In the genomic region with DNA sequence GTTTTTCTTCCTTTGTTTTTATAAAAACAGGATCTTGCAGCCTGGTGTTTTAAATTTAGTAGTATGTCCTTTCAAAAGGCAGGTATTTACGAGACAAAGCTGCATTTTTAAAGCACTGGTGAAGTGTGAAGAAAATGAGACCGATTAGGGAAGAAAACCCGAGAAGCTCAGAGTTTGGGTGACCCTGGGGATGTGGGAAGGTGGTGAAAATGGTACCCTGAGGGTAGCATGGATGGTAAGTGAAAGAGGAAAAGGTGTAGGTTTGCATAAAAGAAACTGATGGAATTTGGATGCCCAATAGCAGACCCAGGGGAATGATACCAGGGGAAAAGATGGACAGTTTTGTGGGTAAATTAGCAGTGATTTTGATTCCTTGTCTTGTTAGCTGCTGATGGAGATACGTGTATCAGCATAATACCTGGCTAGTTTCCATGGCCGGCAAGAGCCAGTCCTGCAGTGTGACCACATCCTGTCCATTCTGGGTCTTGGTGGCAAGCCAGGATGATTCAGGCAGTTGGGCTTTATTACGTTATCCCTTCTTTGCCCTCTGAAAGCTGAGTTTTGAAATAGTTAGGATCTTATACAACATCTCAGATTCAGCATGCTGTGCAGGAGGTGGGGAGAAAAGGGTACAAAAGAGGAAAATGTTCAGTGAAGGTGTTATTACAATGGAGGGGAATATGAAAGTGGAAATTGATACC, we compare ENCODE assay signal across 8 cellular contexts. TPM values are rescaled to one million over a fixed set of nuclear protein-coding genes. Genes with fewer than 3 reads are reported as not detected.
DNase-seq lines count a peak whose midpoint lies in the region; ATAC-seq and TF ChIP-seq lines count a peak whose summit lies in the region.

No MANE protein-coding gene starts in this region.

- H3K36me3 ChIP-seq in left lung, result no peaks in the 10 kb centered on the region

- peaks cover 0 to 17% of the 10 kb centered on the region in 2 donors for H3K4me1 ChIP-seq in left lung

- H3K27me3 ChIP-seq in left lung, result no peaks in the 10 kb centered on the region

- H3K27ac ChIP-seq in left lung, result peak overlapping the region; percentile 0 to 16

- TF ChIP-seq CTCF in NB4 (IDR thresholded peaks at IDR 0.05; ENCODE audit: low read depth, low read length) (no peak), left lung (IDR thresholded peaks at IDR 0.05) (no peak)

- TF ChIP-seq POLR2A in NB4 (IDR thresholded peaks at IDR 0.05; ENCODE audit: extremely low read depth, insufficient read length), result no peak

- H3K4me3 ChIP-seq in NB4 (ENCODE audit: low read depth, low read length), result no peak overlapping the region
- no peak overlapping the region for H3K4me3 ChIP-seq in left lung

- H3K9me3 ChIP-seq in left lung, result no peaks in the 10 kb centered on the region

- DNase-seq in Daoy (ENCODE audit: low read depth), result peak; percentile 98
- peak; percentile 79 for DNase-seq in NB4 (ENCODE audit: low read depth)
- peak; percentile 87 for DNase-seq in brain pericyte (ENCODE audit: low read depth, low spot score)
- peak in 1 of 2 donors; percentile 82 for DNase-seq in left lung
- DNase-seq in activated T-cell treated with anti-CD3 and anti-CD28 coated beads for 4 hours, result no peak

- intact Hi-C loops in left lung (cut with DNase I), result no loop called here

- ATAC-seq in left lung (peak; percentile 94), GM21576 (IDR thresholded peaks at IDR 0.05; ENCODE audit: unreplicated experiment) (no peak), HG03045 (IDR thresholded peaks at IDR 0.05; ENCODE audit: unreplicated experiment) (no peak), GM21447 (IDR thresholded peaks at IDR 0.05; ENCODE audit: unreplicated experiment) (no peak)

RNA-seq across cellular contexts. Expression of a gene that starts 8.9 kb away (rescaled TPM):
- total RNA-seq in Daoy (2014; rRNA removed; shearing (Covaris generic)), result 7.3 and 14.2 TPM in 2 replicates
- total RNA-seq in left lung, result 10 to 100 TPM; 20.5 to 21.2 TPM
